Comparison of ENCODE assay signal across 33 cellular contexts in genomic region chr2:102768253-102768652, GRCh38.
"Had no signal": no experiment of that assay in that cellular context is flagged by ENCODE, and none has a peak within 500 bp of the region (broad histone marks: within the 10 kb centered on the region; RNA-seq: fewer than 3 reads in every experiment).

No MANE protein-coding gene starts in this region.

- H3K27me3 Mint-ChIP-seq: activated CD4-positive, alpha-beta memory T cell treated with anti-CD3 and anti-CD28 coated beads for 36 hours; activated CD4-positive, alpha-beta T cell treated with anti-CD3 and anti-CD28 coated beads for 36 hours; activated CD4-positive, alpha-beta T cell treated with anti-CD3 and anti-CD28 coated beads, Interleukin-2, amount 10 ng/mL, durations not matched to agents 24 days and 14 days; activated CD8-positive, alpha-beta memory T cell treated with anti-CD3 and anti-CD28 coated beads, Interleukin-2, amount 10 ng/mL, durations not matched to agents 7 days and 5 days; activated naive CD4-positive, alpha-beta T cell treated with anti-CD3 and anti-CD28 coated beads, Interleukin-2, amount 50 U/mL, for 24 hours; activated naive CD8-positive, alpha-beta T cell treated with anti-CD3 and anti-CD28 coated beads for 36 hours; activated naive CD8-positive, alpha-beta T cell treated with anti-CD3 and anti-CD28 coated beads, Interleukin-2, amount 50 U/mL, for 24 hours; T-helper 17 cell had no signal

- H3K27ac Mint-ChIP-seq: activated CD4-positive, alpha-beta memory T cell treated with anti-CD3 and anti-CD28 coated beads for 36 hours; activated CD4-positive, alpha-beta T cell treated with anti-CD3 and anti-CD28 coated beads for 36 hours; activated CD4-positive, alpha-beta T cell treated with anti-CD3 and anti-CD28 coated beads, Interleukin-2, amount 10 ng/mL, durations not matched to agents 24 days and 14 days; activated CD8-positive, alpha-beta memory T cell treated with anti-CD3 and anti-CD28 coated beads, Interleukin-2, amount 10 ng/mL, durations not matched to agents 7 days and 5 days; activated CD8-positive, alpha-beta T cell treated with anti-CD3 and anti-CD28 coated beads, Interleukin-2, amount 10 ng/mL, durations not matched to agents 7 days and 5 days; activated naive CD4-positive, alpha-beta T cell treated with anti-CD3 and anti-CD28 coated beads for 36 hours; activated naive CD4-positive, alpha-beta T cell treated with anti-CD3 and anti-CD28 coated beads, Interleukin-2, amount 50 U/mL, for 24 hours; activated naive CD8-positive, alpha-beta T cell treated with anti-CD3 and anti-CD28 coated beads for 36 hours; activated naive CD8-positive, alpha-beta T cell treated with anti-CD3 and anti-CD28 coated beads, Interleukin-2, amount 50 U/mL, for 24 hours; activated T-helper 1 cell treated with anti-CD3 and anti-CD28 coated beads, Interleukin-12 subunit alpha, Interleukin-12 subunit beta, Interleukin-2, Interleukin-4 antibody, amounts not matched to agents 30 ng/mL and 10 ng/mL and 1 ng/mL, durations not matched to agents 14 hours and 24 hours and 36 hours; activated T-helper 2 cell treated with anti-CD3 and anti-CD28 coated beads, Interferon-gamma antibody, Interleukin-2, Interleukin-4, amounts not matched to agents 10 μg/mL and 5 μg/mL and 100 μg/mL, durations not matched to agents 14 hours and 24 hours and 36 hours; T-helper 17 cell; T-helper 2 cell treated with Interferon-gamma antibody and Interleukin-4, amounts not matched to agents 5 μg/mL and 100 μg/mL, for 36 hours had no signal

- H3K4me3 Mint-ChIP-seq: activated CD4-positive, alpha-beta memory T cell treated with anti-CD3 and anti-CD28 coated beads for 36 hours; activated CD4-positive, alpha-beta T cell treated with anti-CD3 and anti-CD28 coated beads for 36 hours; activated CD4-positive, alpha-beta T cell treated with anti-CD3 and anti-CD28 coated beads, Interleukin-2, amount 10 ng/mL, durations not matched to agents 24 days and 14 days; activated CD8-positive, alpha-beta memory T cell treated with anti-CD3 and anti-CD28 coated beads, Interleukin-2, amount 10 ng/mL, durations not matched to agents 7 days and 5 days; activated CD8-positive, alpha-beta T cell treated with anti-CD3 and anti-CD28 coated beads, Interleukin-2, amount 10 ng/mL, durations not matched to agents 7 days and 5 days; activated naive CD4-positive, alpha-beta T cell treated with anti-CD3 and anti-CD28 coated beads for 36 hours; activated naive CD4-positive, alpha-beta T cell treated with anti-CD3 and anti-CD28 coated beads, Interleukin-2, amount 50 U/mL, for 24 hours; activated naive CD8-positive, alpha-beta T cell treated with anti-CD3 and anti-CD28 coated beads for 36 hours; activated naive CD8-positive, alpha-beta T cell treated with anti-CD3 and anti-CD28 coated beads, Interleukin-2, amount 50 U/mL, for 24 hours; activated T-helper 1 cell treated with anti-CD3 and anti-CD28 coated beads, Interleukin-12 subunit alpha, Interleukin-12 subunit beta, Interleukin-2, Interleukin-4 antibody, amounts not matched to agents 30 ng/mL and 10 ng/mL and 1 ng/mL, durations not matched to agents 14 hours and 24 hours and 36 hours; T-helper 17 cell; T-helper 2 cell treated with Interferon-gamma antibody and Interleukin-4, amounts not matched to agents 5 μg/mL and 100 μg/mL, for 36 hours had no signal

- H3K4me1 Mint-ChIP-seq: activated CD4-positive, alpha-beta T cell treated with anti-CD3 and anti-CD28 coated beads for 36 hours; activated CD4-positive, alpha-beta T cell treated with anti-CD3 and anti-CD28 coated beads, Interleukin-2, amount 10 ng/mL, durations not matched to agents 24 days and 14 days; activated CD8-positive, alpha-beta memory T cell treated with anti-CD3 and anti-CD28 coated beads, Interleukin-2, amount 10 ng/mL, durations not matched to agents 7 days and 5 days; activated naive CD4-positive, alpha-beta T cell treated with anti-CD3 and anti-CD28 coated beads, Interleukin-2, amount 50 U/mL, for 24 hours; activated naive CD8-positive, alpha-beta T cell treated with anti-CD3 and anti-CD28 coated beads for 36 hours; activated naive CD8-positive, alpha-beta T cell treated with anti-CD3 and anti-CD28 coated beads, Interleukin-2, amount 50 U/mL, for 24 hours; T-helper 17 cell had no signal

- H3K9me3 Mint-ChIP-seq: activated CD4-positive, alpha-beta memory T cell treated with anti-CD3 and anti-CD28 coated beads for 36 hours; activated CD4-positive, alpha-beta T cell treated with anti-CD3 and anti-CD28 coated beads, Interleukin-2, amount 10 ng/mL, durations not matched to agents 24 days and 14 days; activated naive CD4-positive, alpha-beta T cell treated with anti-CD3 and anti-CD28 coated beads for 36 hours; activated naive CD4-positive, alpha-beta T cell treated with anti-CD3 and anti-CD28 coated beads, Interleukin-2, amount 50 U/mL, for 24 hours; activated naive CD8-positive, alpha-beta T cell treated with anti-CD3 and anti-CD28 coated beads for 36 hours; activated naive CD8-positive, alpha-beta T cell treated with anti-CD3 and anti-CD28 coated beads, Interleukin-2, amount 50 U/mL, for 24 hours; activated T-helper 1 cell treated with anti-CD3 and anti-CD28 coated beads, Interleukin-12 subunit alpha, Interleukin-12 subunit beta, Interleukin-2, Interleukin-4 antibody, amounts not matched to agents 30 ng/mL and 10 ng/mL and 1 ng/mL, durations not matched to agents 14 hours and 24 hours and 36 hours; activated T-helper 2 cell treated with anti-CD3 and anti-CD28 coated beads, Interferon-gamma antibody, Interleukin-2, Interleukin-4, amounts not matched to agents 10 μg/mL and 5 μg/mL and 100 μg/mL, durations not matched to agents 14 hours and 24 hours and 36 hours; T-helper 2 cell treated with Interferon-gamma antibody and Interleukin-4, amounts not matched to agents 5 μg/mL and 100 μg/mL, for 36 hours had no signal

- ATAC-seq: activated CD4-positive, alpha-beta T cell treated with anti-CD3 and anti-CD28 coated beads for 36 hours; activated CD8-positive, alpha-beta memory T cell treated with anti-CD3 and anti-CD28 coated beads, Interleukin-2, amount 10 ng/mL, durations not matched to agents 7 days and 5 days; activated CD8-positive, alpha-beta T cell treated with anti-CD3 and anti-CD28 coated beads, Interleukin-2, amount 10 ng/mL, durations not matched to agents 7 days and 5 days; activated naive CD8-positive, alpha-beta T cell treated with anti-CD3 and anti-CD28 coated beads, Interleukin-2, amount 50 U/mL, for 24 hours; body of pancreas; heart left ventricle; T-helper 17 cell had no signal

- DNase-seq: activated CD4-positive, alpha-beta memory T cell treated with anti-CD3 and anti-CD28 coated beads for 36 hours; activated CD4-positive, alpha-beta T cell treated with anti-CD3 and anti-CD28 coated beads for 36 hours; activated CD4-positive, alpha-beta T cell treated with anti-CD3 and anti-CD28 coated beads, Interleukin-2, amount 10 ng/mL, durations not matched to agents 24 days and 14 days; activated CD4-positive, CD25-positive, alpha-beta regulatory T cell; activated CD4-positive, CD25-positive, alpha-beta regulatory T cell treated with anti-CD3 and anti-CD28 coated beads, Interleukin-2, amount 50 U/mL, for 72 hours; activated CD8-positive, alpha-beta memory T cell treated with anti-CD3 and anti-CD28 coated beads, Interleukin-2, amount 10 ng/mL, durations not matched to agents 7 days and 5 days; activated CD8-positive, alpha-beta memory T cell treated with anti-CD3 and anti-CD28 coated beads, Interleukin-2, amount 50 U/mL, for 4 hours; activated CD8-positive, alpha-beta T cell treated with anti-CD3 and anti-CD28 coated beads, Interleukin-2, amount 10 ng/mL, durations not matched to agents 7 days and 5 days; activated effector memory CD4-positive, alpha-beta T cell treated with anti-CD3 and anti-CD28 coated beads, Interleukin-2, amount 50 U/mL, for 16 hours; activated naive CD4-positive, alpha-beta T cell treated with anti-CD3 and anti-CD28 coated beads for 36 hours; activated naive CD8-positive, alpha-beta T cell treated with anti-CD3 and anti-CD28 coated beads for 36 hours; activated naive CD8-positive, alpha-beta T cell treated with anti-CD3 and anti-CD28 coated beads, Interleukin-2, amount 50 U/mL, for 24 hours; activated T-cell treated with anti-CD3 and anti-CD28 coated beads, Interleukin-2, amount 50 U/mL, for 1 hour; activated T-cell treated with anti-CD3 and anti-CD28 coated beads, Interleukin-2, amount 50 U/mL, for 48 hours; adrenal gland; amygdala; aorta; body of pancreas; caudate nucleus; cerebellar nuclear complex; colonic mucosa; effector CD8-positive, alpha-beta T cell; esophagus squamous epithelium; foreskin fibroblast; glutamatergic neuron; heart left ventricle; T-helper 1 cell; T-helper 17 cell; T1000 had no signal
